ENCODE assay signal across 1 cellular context in the genomic region with DNA sequence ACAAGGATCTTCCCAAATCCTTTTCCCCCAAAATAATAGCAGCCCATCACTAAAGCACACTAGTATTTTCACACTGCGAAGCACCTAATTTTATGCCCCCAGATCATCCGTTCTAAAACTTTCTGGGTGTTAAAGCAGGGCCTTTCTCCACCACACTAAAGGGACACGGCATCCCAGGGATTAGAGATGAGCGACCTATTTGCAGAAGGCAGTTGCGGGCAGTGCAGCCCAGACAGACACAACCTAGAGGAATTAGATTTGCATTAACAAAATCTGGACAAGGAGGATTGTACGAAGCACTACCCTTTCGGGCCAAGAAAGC.
TF ChIP-seq lines count a peak whose summit lies in the region.

No MANE protein-coding gene starts in this region.

TF ChIP-seq in liver, 16 proteins besides CTCF, POLR2A, EP300 and RAD21 (continued from another document):
- TF ChIP-seq, protein P1, sequence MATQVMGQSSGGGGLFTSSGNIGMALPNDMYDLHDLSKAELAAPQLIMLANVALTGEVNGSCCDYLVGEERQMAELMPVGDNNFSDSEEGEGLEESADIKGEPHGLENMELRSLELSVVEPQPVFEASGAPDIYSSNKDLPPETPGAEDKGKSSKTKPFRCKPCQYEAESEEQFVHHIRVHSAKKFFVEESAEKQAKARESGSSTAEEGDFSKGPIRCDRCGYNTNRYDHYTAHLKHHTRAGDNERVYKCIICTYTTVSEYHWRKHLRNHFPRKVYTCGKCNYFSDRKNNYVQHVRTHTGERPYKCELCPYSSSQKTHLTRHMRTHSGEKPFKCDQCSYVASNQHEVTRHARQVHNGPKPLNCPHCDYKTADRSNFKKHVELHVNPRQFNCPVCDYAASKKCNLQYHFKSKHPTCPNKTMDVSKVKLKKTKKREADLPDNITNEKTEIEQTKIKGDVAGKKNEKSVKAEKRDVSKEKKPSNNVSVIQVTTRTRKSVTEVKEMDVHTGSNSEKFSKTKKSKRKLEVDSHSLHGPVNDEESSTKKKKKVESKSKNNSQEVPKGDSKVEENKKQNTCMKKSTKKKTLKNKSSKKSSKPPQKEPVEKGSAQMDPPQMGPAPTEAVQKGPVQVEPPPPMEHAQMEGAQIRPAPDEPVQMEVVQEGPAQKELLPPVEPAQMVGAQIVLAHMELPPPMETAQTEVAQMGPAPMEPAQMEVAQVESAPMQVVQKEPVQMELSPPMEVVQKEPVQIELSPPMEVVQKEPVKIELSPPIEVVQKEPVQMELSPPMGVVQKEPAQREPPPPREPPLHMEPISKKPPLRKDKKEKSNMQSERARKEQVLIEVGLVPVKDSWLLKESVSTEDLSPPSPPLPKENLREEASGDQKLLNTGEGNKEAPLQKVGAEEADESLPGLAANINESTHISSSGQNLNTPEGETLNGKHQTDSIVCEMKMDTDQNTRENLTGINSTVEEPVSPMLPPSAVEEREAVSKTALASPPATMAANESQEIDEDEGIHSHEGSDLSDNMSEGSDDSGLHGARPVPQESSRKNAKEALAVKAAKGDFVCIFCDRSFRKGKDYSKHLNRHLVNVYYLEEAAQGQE (IDR thresholded peaks at IDR 0.05): no peak
- TF ChIP-seq NR2F2 (IDR thresholded peaks at IDR 0.05): no peak
- no peak for TF ChIP-seq HNF4A (conservative IDR thresholded peaks at IDR 0.05)
- TF ChIP-seq, protein P2, sequence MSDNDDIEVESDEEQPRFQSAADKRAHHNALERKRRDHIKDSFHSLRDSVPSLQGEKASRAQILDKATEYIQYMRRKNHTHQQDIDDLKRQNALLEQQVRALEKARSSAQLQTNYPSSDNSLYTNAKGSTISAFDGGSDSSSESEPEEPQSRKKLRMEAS (IDR thresholded peaks at IDR 0.05): no peak
- no peak for TF ChIP-seq FOXA1 (IDR thresholded peaks at IDR 0.05)
- TF ChIP-seq YY1 (IDR thresholded peaks at IDR 0.05): no peak
- no peak for TF ChIP-seq EGR1 (IDR thresholded peaks at IDR 0.05; ENCODE audit: low read depth in 2 of 2)
- TF ChIP-seq FOXA2 (IDR thresholded peaks at IDR 0.05): no peak
- no peak for TF ChIP-seq JUND (IDR thresholded peaks at IDR 0.05)
- no peak for TF ChIP-seq TAF1 (conservative IDR thresholded peaks at IDR 0.05)
- TF ChIP-seq ATF3 (IDR thresholded peaks at IDR 0.05): no peak
TF ChIP-seq in liver: peak in this region for 0.
